ENCODE assay signal across 17 cellular contexts in the genomic region with DNA sequence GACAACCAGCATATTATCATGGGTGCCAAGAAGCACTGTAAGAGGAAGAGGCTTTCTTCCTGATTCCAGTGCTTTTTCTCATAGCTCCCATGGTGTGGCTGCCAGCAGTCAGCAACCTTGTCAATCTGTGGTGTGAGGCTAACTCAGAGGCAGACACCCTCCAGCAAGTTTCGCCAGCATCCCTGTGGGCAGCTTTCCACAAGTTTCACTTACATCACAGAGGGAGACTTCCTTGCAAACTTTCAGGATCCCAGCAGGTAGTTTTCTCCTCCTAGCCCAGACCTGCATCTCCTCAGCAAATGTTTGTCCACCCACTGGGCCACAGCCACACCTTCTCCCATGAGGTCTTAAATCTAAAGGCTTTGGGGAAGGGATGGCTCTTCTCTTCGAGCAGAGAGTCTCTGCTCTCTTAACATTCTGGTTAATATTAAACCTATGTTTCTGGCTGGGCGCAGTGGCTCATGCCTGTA. TPM values are rescaled to one million over a fixed set of nuclear protein-coding genes. Genes with fewer than 3 reads are reported as not detected.
A peak's percentile ranks its signal among the peaks of the same experiment; 100 is the strongest.
DNase-seq lines count a peak whose midpoint lies in the region; ATAC-seq and TF ChIP-seq lines count a peak whose summit lies in the region.
"Had no signal": no experiment of that assay in that cellular context is flagged by ENCODE, and none has a peak within 500 bp of the region (broad histone marks: within the 10 kb centered on the region; RNA-seq: fewer than 3 reads in every experiment).

No MANE protein-coding gene starts in this region.

- H3K23ac ChIP-seq in mesendoderm (ENCODE audit: low read length) = no peak overlapping the region

- in situ Hi-C loops in Panc1 (cut with HindIII; ENCODE audit: low pct_unique_long_range_greater_than_20kb, low sequenced_read_pairs) = no loop called here

- no peaks in the 10 kb centered on the region for H3K4me1 ChIP-seq in Panc1 (ENCODE audit: control insufficient read depth, insufficient read depth, low read length)
- H3K4me1 ChIP-seq in mesendoderm (ENCODE audit: control insufficient read depth, low read depth, low read length) = peaks cover 2% of the 10 kb centered on the region
- no peaks in the 10 kb centered on the region for H3K4me1 ChIP-seq in BE2C
- H3K4me1 ChIP-seq in heart left ventricle = no peaks in the 10 kb centered on the region
- H3K4me1 ChIP-seq: uterus had no signal

- no peaks in the 10 kb centered on the region for H3K79me1 ChIP-seq in mesendoderm (ENCODE audit: low read length)

- H2BK120ac ChIP-seq in mesendoderm (ENCODE audit: low read depth, low read length) = no peak overlapping the region

- no peak overlapping the region for H3K4me3 ChIP-seq in Panc1 (ENCODE audit: low read depth in 2 of 2, low read length in 2 of 2)
- H3K4me3 ChIP-seq in epithelial cell of esophagus (ENCODE audit: low read length) = no peak overlapping the region
- no peak overlapping the region for H3K4me3 ChIP-seq in mesendoderm (ENCODE audit: low read length)
- H3K4me3 ChIP-seq in BE2C (ENCODE audit: low read depth, low read length) = no peak overlapping the region
- no peak overlapping the region for H3K4me3 ChIP-seq in heart left ventricle
- H3K4me3 ChIP-seq: hepatocyte, uterus had no signal

- TF ChIP-seq POLR2A in heart left ventricle (IDR thresholded peaks at IDR 0.05) = no peak

- no peak overlapping the region for H3K56ac ChIP-seq in mesendoderm (ENCODE audit: low read length)

- no peak overlapping the region for H4K8ac ChIP-seq in mesendoderm (ENCODE audit: low read depth, low read length)

- TF ChIP-seq CTCF in Panc1 (IDR thresholded peaks at IDR 0.05) = no peak
- no peak for TF ChIP-seq CTCF in epithelial cell of esophagus (IDR thresholded peaks at IDR 0.05; ENCODE audit: insufficient read depth, low read depth, low read length, missing control alignments)
- TF ChIP-seq CTCF in BE2C (IDR thresholded peaks at IDR 0.05; ENCODE audit: low read depth, low read length) = no peak
- no peak for TF ChIP-seq CTCF in heart left ventricle (IDR thresholded peaks at IDR 0.05)

- DNase-seq in ELF-1 (ENCODE audit: low read depth, low spot score) (peak; percentile 75), Panc1 (ENCODE audit: low read depth, low spot score) (no peak), epithelial cell of esophagus (ENCODE audit: low read depth) (peak; percentile 67), mesendoderm (peak; percentile 81), BE2C (no peak), DMS153 (lab: John Stamatoyannopoulos, UW) (no peak), heart left ventricle (no peak), T1000 (lab: John Stamatoyannopoulos, UW) (no peak)
- DNase-seq: activated naive CD4-positive, alpha-beta T cell treated with anti-CD3 and anti-CD28 coated beads for 36 hours; CD8-positive, alpha-beta memory T cell; MV-4-11; NCI-H1930; NCI-H524; PC-3; stimulated activated CD4-positive, alpha-beta T cell treated with anti-CD3 and anti-CD28 coated beads, Interleukin-2, amount 100 ng/mL, for 48 hours; uterus had no signal

- CTCF ChIA-PET in Panc1 (lab: Charles Lee) = no interaction called here

- POLR2A ChIA-PET in Panc1 (lab: Charles Lee) = no interaction called here

- H3K27me3 ChIP-seq in Panc1 (ENCODE audit: control insufficient read depth, insufficient read depth, low read length) (no peaks in the 10 kb centered on the region), mesendoderm (ENCODE audit: insufficient read depth, low read length, poor library complexity) (no peaks in the 10 kb centered on the region), BE2C (no peaks in the 10 kb centered on the region), heart left ventricle (no peaks in the 10 kb centered on the region)
- H3K27me3 ChIP-seq: hepatocyte, uterus had no signal

- no peak overlapping the region for H3K18ac ChIP-seq in mesendoderm (ENCODE audit: low read length)

- H3K9ac ChIP-seq in mesendoderm (ENCODE audit: low read length) = no peak overlapping the region

- ATAC-seq in Panc1 = peak; percentile 66
- ATAC-seq in heart left ventricle = no peak
- ATAC-seq: PC-3 had no signal

- H2BK15ac ChIP-seq in mesendoderm (replicated peaks; ENCODE audit: low read depth) = no peak overlapping the region

- H3K9me3 ChIP-seq in Panc1 (ENCODE audit: control insufficient read depth, insufficient read depth, low read depth, low read length) (no peaks in the 10 kb centered on the region), BE2C (no peaks in the 10 kb centered on the region), heart left ventricle (no peaks in the 10 kb centered on the region)
- H3K9me3 ChIP-seq: uterus had no signal

- no CpG with 5 or more reads among the region's 3 CpGs for WGBS in mesendoderm (ENCODE audit: extremely low coverage, insufficient coverage, low lambda C conversion rate)
- WGBS in heart left ventricle, 4 donors = 54 to 70% (median 64%) methylated on average over 3 of the region's 3 CpGs

- no peak overlapping the region for H2AK5ac ChIP-seq in mesendoderm (ENCODE audit: low read length)

- intact Hi-C loops in Panc1 (cut with micrococcal nuclease; ENCODE audit: unreplicated experiment) = no loop called here
- intact Hi-C loops in heart left ventricle (cut with DNase I) = no loop called here

- no peak overlapping the region for H3K4me2 ChIP-seq in mesendoderm (ENCODE audit: low read length)
- H3K4me2 ChIP-seq: hepatocyte had no signal

- H3K27ac ChIP-seq in Panc1 (ENCODE audit: low read length) (no peak overlapping the region), mesendoderm (ENCODE audit: low read depth, low read length) (no peak overlapping the region), heart left ventricle (no peak overlapping the region)
- H3K27ac ChIP-seq: hepatocyte, uterus had no signal

- H3K79me2 ChIP-seq in mesendoderm (ENCODE audit: control insufficient read depth, insufficient read depth, low read length) = no peaks in the 10 kb centered on the region
- H3K79me2 ChIP-seq: hepatocyte had no signal

- H2BK5ac ChIP-seq in mesendoderm (ENCODE audit: low read length) = no peak overlapping the region

- no TSS peak for BruUV-seq in Panc1 (replicated peaks; lab: Mats Ljungman, UMichigan)

- no peak overlapping the region for H4K5ac ChIP-seq in mesendoderm (ENCODE audit: low read length)

- H3K36me3 ChIP-seq in Panc1 (ENCODE audit: control insufficient read depth, insufficient read depth, low read length) (no peaks in the 10 kb centered on the region), mesendoderm (ENCODE audit: control insufficient read depth, insufficient read depth, low read length) (no peaks in the 10 kb centered on the region), BE2C (no peaks in the 10 kb centered on the region), heart left ventricle (no peaks in the 10 kb centered on the region)
- H3K36me3 ChIP-seq: uterus had no signal

- H3K4ac ChIP-seq in mesendoderm (ENCODE audit: low read depth, low read length) = no peak overlapping the region

RNA-seq across cellular contexts. Expression of gene DNAH7, which starts 9.1 kb away (rescaled TPM):
- total RNA-seq in Panc1 (2021; ENCODE audit: unreplicated experiment) = 0.98 TPM
- polyA plus RNA-seq in Panc1 (2012; ENCODE audit: insufficient read length) = 0.30 TPM
- 0.08 TPM for polyA plus RNA-seq in mesendoderm (2013, experiment 1 of 2)
- polyA plus RNA-seq in mesendoderm (2013, experiment 2 of 2) = 0.03 TPM
- 1.4 TPM for polyA plus RNA-seq in BE2C (2012; ENCODE audit: insufficient read depth, insufficient read length, low read depth)
- 1 to 10 TPM in 1 of 9 donors, under 1 TPM in 7, not detected in 1; 0.11 to 1.5 (median 0.40) TPM for total RNA-seq in heart left ventricle
- polyA plus RNA-seq in heart left ventricle = under 1 TPM; 0.08 to 0.61 TPM
- total RNA-seq: CD8-positive, alpha-beta memory T cell had no signal
- polyA plus RNA-seq: CD8-positive, alpha-beta memory T cell had no signal

Comparison
In these comparisons a context has a peak if more than half of its experiments do, and no peak if none do; other contexts are left out.
1. DNase-seq: peak in ELF-1 (single experiment), epithelial cell of esophagus (single experiment) and mesendoderm (single experiment); none in Panc1 (single experiment), BE2C (single experiment), DMS153 (single experiment), heart left ventricle (0 of 5) and T1000 (single experiment).